11 cellular contexts compared by ENCODE assay signal in genomic region chr3:14959358-14959943, GRCh38. TPM values are rescaled to one million over a fixed set of nuclear protein-coding genes. Genes with fewer than 3 reads are reported as not detected.
DNase-seq lines count a peak whose midpoint lies in the region; ATAC-seq, FAIRE-seq and TF ChIP-seq lines count a peak whose summit lies in the region.
"Had no signal": no experiment of that assay in that cellular context is flagged by ENCODE, and none has a peak within 500 bp of the region (broad histone marks: within the 10 kb centered on the region; RNA-seq: fewer than 3 reads in every experiment).

No MANE protein-coding gene starts in this region.

- ATAC-seq in activated T-cell treated with anti-CD3 and anti-CD28 coated beads, Interleukin-2, amount 50 U/mL, for 4 hours, result peak; percentile 78 to 84
- ATAC-seq in HG03354 (IDR thresholded peaks at IDR 0.05; ENCODE audit: poor library complexity, severe bottlenecking, unreplicated experiment) (peak; percentile 55), K562 (peak; percentile 55), GM18870 (IDR thresholded peaks at IDR 0.05; ENCODE audit: unreplicated experiment) (no peak)
- peak; percentile 65 for ATAC-seq in stimulated activated naive CD8-positive, alpha-beta T cell treated with anti-CD3 and anti-CD28 coated beads, Interleukin-15, amount 100 ng/mL, for 72 hours
- ATAC-seq: HCT116 had no signal

- H3K36me3 Mint-ChIP-seq in activated T-cell treated with anti-CD3 and anti-CD28 coated beads, Interleukin-2, amount 50 U/mL, for 4 hours (ENCODE audit: insufficient read depth), result peaks cover 26% of the 10 kb centered on the region

- CTCF ChIA-PET in K562 (lab: Yijun Ruan, JAX; ENCODE audit: low intra/inter-chr PET ratio), result no interaction called here

- no peaks in the 10 kb centered on the region for H3K9me3 ChIP-seq in K562 (replicated peaks; ENCODE audit: control insufficient read depth, insufficient read depth, low read depth, low read length)
- H3K9me3 ChIP-seq in Peyer's patch, result no peaks in the 10 kb centered on the region

- H3K9me3 Mint-ChIP-seq in activated T-cell treated with anti-CD3 and anti-CD28 coated beads, Interleukin-2, amount 50 U/mL, for 4 hours, result no peaks in the 10 kb centered on the region
- no peaks in the 10 kb centered on the region for H3K9me3 Mint-ChIP-seq in stimulated activated naive CD8-positive, alpha-beta T cell treated with anti-CD3 and anti-CD28 coated beads, Interleukin-15, amount 100 ng/mL, for 72 hours
- H3K9me3 Mint-ChIP-seq: neural crest cell had no signal

- H3K27me3 ChIP-seq in K562 (ENCODE audit: control insufficient read depth in 2 of 2, insufficient read depth in 2 of 2, low read length in 2 of 2) (no peaks in the 10 kb centered on the region), Peyer's patch (no peaks in the 10 kb centered on the region)

- no peak for TF ChIP-seq EP300 in K562 (IDR thresholded peaks at IDR 0.05; ENCODE audit: low read length)

- no TSS peak for BruUV-seq in K562 (replicated peaks; lab: Mats Ljungman, UMichigan)

- intact Hi-C loops in K562 (cut with micrococcal nuclease), result no loop called here

- no peak for TF ChIP-seq POLR2A in K562 (conservative IDR thresholded peaks at IDR 0.05)
- TF ChIP-seq POLR2A in Peyer's patch (IDR thresholded peaks at IDR 0.05), result no peak

- no peak overlapping the region for H2AFZ ChIP-seq in K562 (ENCODE audit: low read depth, low read length)

- H3K27me3 Mint-ChIP-seq in activated T-cell treated with anti-CD3 and anti-CD28 coated beads, Interleukin-2, amount 50 U/mL, for 4 hours (ENCODE audit: low read depth), result no peaks in the 10 kb centered on the region
- no peaks in the 10 kb centered on the region for H3K27me3 Mint-ChIP-seq in stimulated activated naive CD8-positive, alpha-beta T cell treated with anti-CD3 and anti-CD28 coated beads, Interleukin-15, amount 100 ng/mL, for 72 hours

- peaks cover 57% of the 10 kb centered on the region for H3K4me1 Mint-ChIP-seq in activated T-cell treated with anti-CD3 and anti-CD28 coated beads, Interleukin-2, amount 50 U/mL, for 4 hours (ENCODE audit: low read depth)
- peaks cover 50% of the 10 kb centered on the region for H3K4me1 Mint-ChIP-seq in stimulated activated naive CD8-positive, alpha-beta T cell treated with anti-CD3 and anti-CD28 coated beads, Interleukin-15, amount 100 ng/mL, for 72 hours

- POLR2A ChIA-PET in K562 (lab: Yijun Ruan, JAX), result no interaction called here

- H3K4me2 ChIP-seq in K562 (ENCODE audit: insufficient read depth, low read length), result no peak overlapping the region

- TF ChIP-seq RAD21 in K562 (CRISPR knock-in tag; conservative IDR thresholded peaks at IDR 0.05 in 1 of 2, IDR thresholded peaks at IDR 0.05 in 1 of 2), result no peak

- H3K9ac ChIP-seq in K562 (ENCODE audit: insufficient read depth in 1 of 2, low read depth in 2 of 2, low read length in 2 of 2), result no peak overlapping the region

- H3K79me2 ChIP-seq in K562 (ENCODE audit: control insufficient read depth, insufficient read depth, low read length), result peaks cover 50% of the 10 kb centered on the region

- H3K4me1 ChIP-seq in K562 (replicated peaks in 1 of 2; ENCODE audit: control insufficient read depth in 2 of 2, insufficient read depth in 2 of 2, low read length in 2 of 2), result peaks cover 0 to 9% of the 10 kb centered on the region in 2 experiments; a peak in 2 of 5 replicates
- H3K4me1 ChIP-seq in Peyer's patch, result no peaks in the 10 kb centered on the region

- TF ChIP-seq CTCF in K562 (IDR thresholded peaks at IDR 0.05 in 2 of 3, conservative IDR thresholded peaks at IDR 0.05 in 1 of 3; ENCODE audit: insufficient read depth in 2 of 3, low read depth in 1 of 3, low read length in 3 of 3) (no peak), Peyer's patch (IDR thresholded peaks at IDR 0.05) (no peak)

- no peak for FAIRE-seq in K562 (lab: Jason Lieb, UNC)

- H3K27ac Mint-ChIP-seq in stimulated activated naive CD8-positive, alpha-beta T cell treated with anti-CD3 and anti-CD28 coated beads, Interleukin-15, amount 100 ng/mL, for 72 hours, result peak overlapping the region; percentile 76 to 91

- 36% methylated on average over 2 of the region's 2 CpGs for WGBS in K562 (ENCODE audit: insufficient coverage, low coverage, missing lambda C conversion rate)

- DNase-seq in activated T-cell treated with anti-CD3 and anti-CD28 coated beads, Interleukin-2, amount 50 U/mL, for 4 hours, result no peak
- no peak for DNase-seq in activated T-cell treated with anti-CD3 and anti-CD28 coated beads, Interleukin-2, amount 50 U/mL, for 48 hours
- peak in 2 of 4 experiments; percentile 31 to 48 for DNase-seq in K562 (ENCODE audit: extremely low read depth in 1 of 4, low spot score in 3 of 4)
- no peak for DNase-seq in stimulated activated naive CD8-positive, alpha-beta T cell treated with anti-CD3 and anti-CD28 coated beads, Interleukin-15, amount 100 ng/mL, for 72 hours
- DNase-seq in retina, result no peak
- no peak for DNase-seq in Peyer's patch
- DNase-seq: NCI-H446 had no signal

- H3K36me3 ChIP-seq in K562 (ENCODE audit: control insufficient read depth, insufficient read depth, low read length) (peaks cover 13% of the 10 kb centered on the region; the same call in 2 of the 3 replicates), Peyer's patch (peaks cover 0 to 5% (median 0%) of the 10 kb centered on the region in 3 donors)

- in situ Hi-C loops in K562 (cut with MboI), result no loop called here

- H3K27ac ChIP-seq in K562 (ENCODE audit: extremely low read depth, low read depth, low read length), result no peak overlapping the region
- H3K27ac ChIP-seq in Peyer's patch, result peak overlapping the region in 2 of 4 donors; percentile 20 to 43

- H4K20me1 ChIP-seq in K562 (replicated peaks; ENCODE audit: control insufficient read depth, insufficient read depth, low read length), result no peaks in the 10 kb centered on the region; the same call in 1 of the 2 replicates

- peak overlapping the region; percentile 71 for H3K4me3 Mint-ChIP-seq in activated T-cell treated with anti-CD3 and anti-CD28 coated beads, Interleukin-2, amount 50 U/mL, for 4 hours
- H3K4me3 Mint-ChIP-seq in stimulated activated naive CD8-positive, alpha-beta T cell treated with anti-CD3 and anti-CD28 coated beads, Interleukin-15, amount 100 ng/mL, for 72 hours, result peak overlapping the region; percentile 70 to 80
- H3K4me3 Mint-ChIP-seq: neural crest cell had no signal

- H3K9me1 ChIP-seq in K562 (ENCODE audit: control insufficient read depth, insufficient read depth, low read length), result no peaks in the 10 kb centered on the region

- H3K4me3 ChIP-seq in K562 (no peak overlapping the region), Peyer's patch (no peak overlapping the region)

TF ChIP-seq in K562, 482 proteins besides CTCF, POLR2A, EP300 and RAD21:
- TF ChIP-seq ZNF134 (CRISPR knock-in tag; conservative IDR thresholded peaks at IDR 0.05) (no peak), YY1 (IDR thresholded peaks at IDR 0.05; ENCODE audit: borderline replicate concordance in 1 of 3, control insufficient read depth in 1 of 3, extremely low read depth in 1 of 3, insufficient read depth in 3 of 3, insufficient read length in 1 of 3, insufficient replicate concordance in 2 of 3, low read depth in 1 of 3, low read length in 2 of 3) (no peak), ZNF699 (CRISPR knock-in tag; IDR thresholded peaks at IDR 0.05; ENCODE audit: insufficient replicate concordance) (no peak), PCBP1 (IDR thresholded peaks at IDR 0.05; ENCODE audit: low read depth, low read length, poor library complexity, severe bottlenecking) (no peak)

RNA-seq across cellular contexts. Expression of gene NR2C2, which starts 12.1 kb away (rescaled TPM):
- total RNA-seq in activated T-cell treated with anti-CD3 and anti-CD28 coated beads, Interleukin-2, amount 50 U/mL, for 4 hours, result 10 to 100 TPM; 36.5 to 39.0 (median 38.8) TPM
- 116 and 153 TPM in 2 replicates for total RNA-seq in K562 (2011; cell fraction: chromatin; rRNA removed; ENCODE audit: low replicate concordance)
- total RNA-seq in K562 (2011; cell fraction: nucleolus; rRNA removed), result 54.9 and 60.4 TPM in 2 replicates
- 99.1 and 148 TPM in 2 replicates for total RNA-seq in K562 (2011; cell fraction: nucleoplasm; rRNA removed)
- total RNA-seq in K562 (2014; rRNA removed) (10.8 and 17.3 TPM in 2 replicates), K562 (2014; rRNA removed; fragmentation: Illumina TruSeq; extraction: Trizol) (17.7 and 18.7 TPM in 2 replicates), K562 (2015; rRNA removed; fragmentation: Illumina TruSeq; extraction: Trizol) (14.6 and 15.8 TPM in 2 replicates), K562 (2021) (32.9 and 33.0 TPM in 2 replicates), Peyer's patch (10 to 100 TPM; 55.6 to 84.3 (median 69.1) TPM)
- polyA plus RNA-seq in K562 (2011; rRNA removed) (17.3 and 21.8 TPM in 2 replicates), K562 (2014; fragmentation: Illumina TruSeq; extraction: Trizol) (20.4 and 22.3 TPM in 2 replicates), K562 (2014; fragmentation: Nextera tagmentation; extraction: Ambion mirVana) (1 to 10 TPM; 6.1 to 6.4 TPM), K562 (2014; rRNA removed) (13.9 and 18.0 TPM in 2 replicates)
- polyA plus RNA-seq in K562 (2011; cell fraction: cytosol; rRNA removed), result 7.9 and 12.6 TPM in 2 replicates
- polyA plus RNA-seq in K562 (2011; cell fraction: nucleus; rRNA removed), result 117 and 123 TPM in 2 replicates
- polyA plus RNA-seq in K562 (2012), result 21.1 and 35.7 TPM in 2 replicates
- polyA minus RNA-seq in K562 (2011; rRNA and poly(A)+ RNA removed), result 24.6 and 33.6 TPM in 2 replicates
- polyA minus RNA-seq in K562 (2011; cell fraction: cytosol; rRNA and poly(A)+ RNA removed), result 17.3 and 23.8 TPM in 2 replicates
- polyA minus RNA-seq in K562 (2011; cell fraction: nucleus; rRNA and poly(A)+ RNA removed), result 50.1 and 65.4 TPM in 2 replicates
